In genomic region chr15:83285284-83285978, GRCh38 we compare ENCODE assay signal across 10 cellular contexts. TPM values are rescaled to one million over a fixed set of nuclear protein-coding genes. Genes with fewer than 3 reads are reported as not detected.
DNase-seq lines count a peak whose midpoint lies in the region; ATAC-seq and TF ChIP-seq lines count a peak whose summit lies in the region.
"Had no signal": no experiment of that assay in that cellular context is flagged by ENCODE, and none has a peak within 500 bp of the region (broad histone marks: within the 10 kb centered on the region; RNA-seq: fewer than 3 reads in every experiment).

No MANE protein-coding gene starts in this region.

- no peak for TF ChIP-seq CTCF in foreskin keratinocyte (conservative IDR thresholded peaks at IDR 0.05)
- TF ChIP-seq CTCF in neural crest cell (conservative IDR thresholded peaks at IDR 0.05) = no peak

- peaks cover 35% of the 10 kb centered on the region for H3K4me1 ChIP-seq in foreskin keratinocyte
- H3K4me1 ChIP-seq: BE2C had no signal

- H3K9me3 Mint-ChIP-seq in neural crest cell = no peaks in the 10 kb centered on the region

- H3K27me3 Mint-ChIP-seq in T-helper 17 cell (peaks cover 64% of the 10 kb centered on the region), neural crest cell (ENCODE audit: low read depth) (peaks cover 86% of the 10 kb centered on the region)

- ATAC-seq in T-helper 17 cell (no peak), foreskin keratinocyte (no peak), GM19023 (IDR thresholded peaks at IDR 0.05; ENCODE audit: unreplicated experiment) (no peak), GM21529 (IDR thresholded peaks at IDR 0.05; ENCODE audit: unreplicated experiment) (no peak)

- H3K27ac ChIP-seq in foreskin keratinocyte = peak overlapping the region; percentile 98

- H3K4me1 Mint-ChIP-seq in T-helper 17 cell (peaks cover 9% of the 10 kb centered on the region), neural crest cell (peaks cover 16% of the 10 kb centered on the region)

- peak; percentile 35 for DNase-seq in ELF-1 (ENCODE audit: low read depth, low spot score)
- DNase-seq in T-helper 17 cell = no peak
- peak in 1 of 2 donors; percentile 62 for DNase-seq in foreskin keratinocyte
- no peak for DNase-seq in neural crest cell (ENCODE audit: low read depth, low spot score)
- no peak for DNase-seq in COR-L47 (lab: John Stamatoyannopoulos, UW)
- DNase-seq in NCI-H2227 (lab: John Stamatoyannopoulos, UW; ENCODE audit: unreplicated experiment) = no peak
- DNase-seq: BE2C, NCI-H524 treated with DMSO at 0.1 percent for 48 hours had no signal

- no peaks in the 10 kb centered on the region for H3K9me3 ChIP-seq in T-helper 17 cell (ENCODE audit: control insufficient read depth, low read length, poor library complexity, severe bottlenecking)
- H3K9me3 ChIP-seq: BE2C had no signal

- H3K36me3 Mint-ChIP-seq in T-helper 17 cell (ENCODE audit: low read depth) (peaks cover 3% of the 10 kb centered on the region), neural crest cell (ENCODE audit: low read depth) (peaks cover 4% of the 10 kb centered on the region)

- no peaks in the 10 kb centered on the region for H3K27me3 ChIP-seq in foreskin keratinocyte

- H3K27ac Mint-ChIP-seq in T-helper 17 cell = no peak overlapping the region
- no peak overlapping the region for H3K27ac Mint-ChIP-seq in neural crest cell (ENCODE audit: unreplicated experiment)

- peak overlapping the region; percentile 43 for H3K4me3 Mint-ChIP-seq in T-helper 17 cell
- H3K4me3 Mint-ChIP-seq in neural crest cell = peak overlapping the region; percentile 56

RNA-seq across cellular contexts. Expression of gene BNC1, which starts 1.0 kb away (rescaled TPM):
- total RNA-seq in T-helper 17 cell = not detected
- 140 and 167 TPM in 2 replicates for total RNA-seq in foreskin keratinocyte
- polyA plus RNA-seq in foreskin keratinocyte = 44.4 and 45.4 TPM in 2 replicates
- 0.25 and 0.35 TPM in 2 replicates for total RNA-seq in neural crest cell

Comparison
In these comparisons a context has a peak if more than half of its experiments do, and no peak if none do; other contexts are left out.
1. RNA of gene BNC1, which starts 1.0 kb away (total RNA-seq): 140 to 167 TPM in foreskin keratinocyte; 0.25 to 0.35 TPM in neural crest cell and not detected in T-helper 17 cell; every median in the first group is over 100 times any median in the second.